In genomic region chr11:76935030-76935429, GRCh38 we compare ENCODE assay signal across 20 cellular contexts.
"Had no signal": no experiment of that assay in that cellular context is flagged by ENCODE, and none has a peak within 500 bp of the region (broad histone marks: within the 10 kb centered on the region; RNA-seq: fewer than 3 reads in every experiment).

No MANE protein-coding gene starts in this region.

- H3K27ac ChIP-seq: brain microvascular endothelial cell, prostate gland, skin epidermis, thyroid gland had no signal

- H3K4me3 ChIP-seq: prostate gland, skin epidermis, thyroid gland had no signal

- H3K4me3 Mint-ChIP-seq: activated CD4-positive, alpha-beta T cell treated with anti-CD3 and anti-CD28 coated beads, Interleukin-2, amount 10 ng/mL, durations not matched to agents 24 days and 14 days; activated naive CD8-positive, alpha-beta T cell; dendritic cell treated with granulocyte-macrophage colony-stimulating factor and Interleukin-4, amounts not matched to agents 40 ng/mL and 50 ng/mL, for 4 days; endodermal cell; mesothelial cell of epicardium; stimulated activated naive B cell treated with anti-CD40 and anti-IgM and Interleukin-4, amounts not matched to agents 10 μg/mL and 1 μg/mL and 100 μg/mL, for 72 hours; T-helper 17 cell; WTC11 had no signal

- H3K27ac Mint-ChIP-seq: activated CD4-positive, alpha-beta T cell treated with anti-CD3 and anti-CD28 coated beads, Interleukin-2, amount 10 ng/mL, durations not matched to agents 24 days and 14 days; activated naive CD8-positive, alpha-beta T cell; dendritic cell treated with granulocyte-macrophage colony-stimulating factor and Interleukin-4, amounts not matched to agents 40 ng/mL and 50 ng/mL, for 4 days; endodermal cell; mesothelial cell of epicardium; stimulated activated naive B cell treated with anti-CD40 and anti-IgM and Interleukin-4, amounts not matched to agents 10 μg/mL and 1 μg/mL and 100 μg/mL, for 72 hours; T-helper 17 cell; WTC11 had no signal

- H3K4me1 Mint-ChIP-seq: activated CD4-positive, alpha-beta T cell treated with anti-CD3 and anti-CD28 coated beads, Interleukin-2, amount 10 ng/mL, durations not matched to agents 24 days and 14 days; mesothelial cell of epicardium; stimulated activated naive B cell treated with anti-CD40 and anti-IgM and Interleukin-4, amounts not matched to agents 10 μg/mL and 1 μg/mL and 100 μg/mL, for 72 hours; T-helper 17 cell; WTC11 had no signal

- H3K27me3 ChIP-seq: brain microvascular endothelial cell, thyroid gland had no signal

- H3K4me1 ChIP-seq: prostate gland, thyroid gland had no signal

- H3K36me3 ChIP-seq: brain microvascular endothelial cell, prostate gland, thyroid gland had no signal

- DNase-seq: activated CD4-positive, alpha-beta T cell treated with anti-CD3 and anti-CD28 coated beads, Interleukin-2, amount 10 ng/mL, durations not matched to agents 24 days and 14 days; activated CD8-positive, alpha-beta memory T cell treated with anti-CD3 and anti-CD28 coated beads, Interleukin-2, amount 50 U/mL, for 48 hours; activated gamma-delta T cell treated with Interleukin-2 at 50 U/mL for 16 hours; brain microvascular endothelial cell; endodermal cell; hypothalamus; kidney glomerular epithelial cell; left ventricle myocardium superior; right cardiac atrium; stimulated activated CD4-positive, alpha-beta T cell treated with anti-CD3 and anti-CD28 coated beads, Interleukin-15, amount 100 ng/mL, for 24 hours; stimulated activated CD4-positive, alpha-beta T cell treated with anti-CD3 and anti-CD28 coated beads, Interleukin-4, amount 100 ng/mL, for 1 hour; stimulated activated naive B cell treated with anti-CD40 and anti-IgM and Interleukin-4, amounts not matched to agents 10 μg/mL and 1 μg/mL and 100 μg/mL, for 72 hours; T-helper 17 cell; thyroid gland had no signal

- H3K9me3 ChIP-seq: prostate gland, thyroid gland had no signal

- H3K27me3 Mint-ChIP-seq: activated CD4-positive, alpha-beta T cell treated with anti-CD3 and anti-CD28 coated beads, Interleukin-2, amount 10 ng/mL, durations not matched to agents 24 days and 14 days; activated naive CD8-positive, alpha-beta T cell; dendritic cell treated with granulocyte-macrophage colony-stimulating factor and Interleukin-4, amounts not matched to agents 40 ng/mL and 50 ng/mL, for 4 days; stimulated activated naive B cell treated with anti-CD40 and anti-IgM and Interleukin-4, amounts not matched to agents 10 μg/mL and 1 μg/mL and 100 μg/mL, for 72 hours; T-helper 17 cell had no signal

- ATAC-seq: left ventricle myocardium superior; right cardiac atrium; stimulated activated naive B cell treated with anti-CD40 and anti-IgM and Interleukin-4, amounts not matched to agents 10 μg/mL and 1 μg/mL and 100 μg/mL, for 72 hours; T-helper 17 cell; WTC11 had no signal
